Comparison of ENCODE assay signal across 17 cellular contexts in genomic region chr3:71703796-71704195, GRCh38. TPM values are rescaled to one million over a fixed set of nuclear protein-coding genes. Genes with fewer than 3 reads are reported as not detected.
DNase-seq lines count a peak whose midpoint lies in the region; ATAC-seq and TF ChIP-seq lines count a peak whose summit lies in the region.
"Had no signal": no experiment of that assay in that cellular context is flagged by ENCODE, and none has a peak within 500 bp of the region (broad histone marks: within the 10 kb centered on the region; RNA-seq: fewer than 3 reads in every experiment).

No MANE protein-coding gene starts in this region.

- no peak overlapping the region for H3K9ac ChIP-seq in NT2/D1 (ENCODE audit: insufficient read length, low read depth)
- H3K9ac ChIP-seq: BLaER1 had no signal

- peaks cover 59 to 81% (median 62%) of the 10 kb centered on the region in 4 donors for H3K4me1 Mint-ChIP-seq in CD4-positive, alpha-beta memory T cell
- peaks cover 73 to 84% of the 10 kb centered on the region in 2 donors for H3K4me1 Mint-ChIP-seq in immature natural killer cell

- no peaks in the 10 kb centered on the region for H3K79me2 ChIP-seq in PC-9 (ENCODE audit: low read depth)

- intact Hi-C loops in CD4-positive, alpha-beta memory T cell (cut with micrococcal nuclease) = loop anchor here (5.0 kb wide), 1 partner anchor 121 kb away; the partner anchor contains the start of gene FOXP1
- intact Hi-C loops in PC-9 (cut with micrococcal nuclease; ENCODE audit: unreplicated experiment) = no loop called here

- no peak for ATAC-seq in GM19035 (IDR thresholded peaks at IDR 0.05; ENCODE audit: unreplicated experiment)
- ATAC-seq: effector memory CD8-positive, alpha-beta T cell had no signal

- no peaks in the 10 kb centered on the region for H3F3A ChIP-seq in PC-9 (ENCODE audit: insufficient read depth, low read depth)

- peak overlapping the region; percentile 3 to 90 (median 85) for H3K27ac Mint-ChIP-seq in CD4-positive, alpha-beta memory T cell
- peak overlapping the region; percentile 84 to 94 (median 90) for H3K27ac Mint-ChIP-seq in immature natural killer cell

- H3K27ac ChIP-seq in CD4-positive, alpha-beta memory T cell (ENCODE audit: low read depth, low read length) = peak overlapping the region; percentile 41
- H3K27ac ChIP-seq in PC-9 = no peak overlapping the region
- H3K27ac ChIP-seq: BLaER1, HL-60 had no signal

- TF ChIP-seq CTCF in PC-9 (conservative IDR thresholded peaks at IDR 0.05) = no peak

- peaks cover 33 to 65% of the 10 kb centered on the region in 2 donors for H3K36me3 Mint-ChIP-seq in CD4-positive, alpha-beta memory T cell
- peaks cover 3 to 21% (median 10%) of the 10 kb centered on the region in 3 donors for H3K36me3 Mint-ChIP-seq in immature natural killer cell

- H3K9me3 ChIP-seq in CD4-positive, alpha-beta memory T cell (ENCODE audit: control insufficient read depth in 1 of 2, low read length in 2 of 2) = no peaks in the 10 kb centered on the region
- no peaks in the 10 kb centered on the region for H3K9me3 ChIP-seq in HAP-1
- no peaks in the 10 kb centered on the region for H3K9me3 ChIP-seq in NT2/D1 (ENCODE audit: insufficient read depth, low read length)
- H3K9me3 ChIP-seq in PC-9 (ENCODE audit: insufficient read depth, low read depth) = no peaks in the 10 kb centered on the region
- H3K9me3 ChIP-seq: BLaER1 had no signal

- no peaks in the 10 kb centered on the region for H3K9me2 ChIP-seq in PC-9 (ENCODE audit: insufficient read depth)

- H3K9me3 Mint-ChIP-seq in CD4-positive, alpha-beta memory T cell = no peaks in the 10 kb centered on the region
- H3K9me3 Mint-ChIP-seq in immature natural killer cell = no peaks in the 10 kb centered on the region
- H3K9me3 Mint-ChIP-seq: effector memory CD8-positive, alpha-beta T cell; stimulated activated naive CD8-positive, alpha-beta T cell treated with anti-CD3 and anti-CD28 coated beads, Interleukin-15, Interleukin-2, amounts not matched to agents 100 ng/mL and 50 ng/mL, for 24 hours had no signal

- peak overlapping the region in 3 of 8 donors; percentile 21 to 44 (median 22) for H3K4me3 Mint-ChIP-seq in CD4-positive, alpha-beta memory T cell
- peak overlapping the region in 2 of 5 donors; percentile 4 to 21 for H3K4me3 Mint-ChIP-seq in immature natural killer cell
- H3K4me3 Mint-ChIP-seq: effector memory CD8-positive, alpha-beta T cell; stimulated activated naive CD8-positive, alpha-beta T cell treated with anti-CD3 and anti-CD28 coated beads, Interleukin-15, Interleukin-2, amounts not matched to agents 100 ng/mL and 50 ng/mL, for 24 hours had no signal

- H3K4me3 ChIP-seq in CD4-positive, alpha-beta memory T cell (ENCODE audit: low read length in 2 of 2) = no peak overlapping the region
- H3K4me3 ChIP-seq in HAP-1 (no peak overlapping the region), NT2/D1 (ENCODE audit: insufficient read length, low read depth) (no peak overlapping the region), PC-9 (no peak overlapping the region)
- H3K4me3 ChIP-seq: BLaER1 had no signal

- peaks cover 22% of the 10 kb centered on the region for H3K36me3 ChIP-seq in CD4-positive, alpha-beta memory T cell (ENCODE audit: insufficient read depth, low read length)
- H3K36me3 ChIP-seq in HAP-1 (replicated peaks) = no peaks in the 10 kb centered on the region
- no peaks in the 10 kb centered on the region for H3K36me3 ChIP-seq in NT2/D1 (ENCODE audit: insufficient read depth, insufficient read length, low read length)
- no peaks in the 10 kb centered on the region for H3K36me3 ChIP-seq in PC-9 (ENCODE audit: low read depth)
- H3K36me3 ChIP-seq: BLaER1 had no signal

- in situ Hi-C loops in HAP-1 (cut with MboI; ENCODE audit: low sequenced_read_pairs) = loop anchor here (25.0 kb wide), 2 partner anchors 1134 to 1384 kb away; partner anchors contain the start of gene SHQ1

- CTCF ChIA-PET in CD4-positive, alpha-beta memory T cell (lab: Charles Lee; ENCODE audit: partially characterized antibody) = interaction anchor here (1.0 kb wide), 1 partner anchor 171 kb away, joined by 3 read pairs; no protein-coding TSS in a partner anchor
- CTCF ChIA-PET in PC-9 (lab: Charles Lee) = no interaction called here

- no peak overlapping the region for H3K4me2 ChIP-seq in PC-9
- H3K4me2 ChIP-seq: BLaER1 had no signal

- no peak for DNase-seq in CD4-positive, alpha-beta memory T cell
- DNase-seq in HAP-1 (ENCODE audit: low spot score in 2 of 2) = peak; percentile 45 to 81
- peak; percentile 74 for DNase-seq in NT2/D1 (ENCODE audit: low read depth, low spot score)
- no peak for DNase-seq in immature natural killer cell
- DNase-seq in GM19238 (ENCODE audit: insufficient read length, low spot score) = no peak
- DNase-seq in PC-9 = no peak
- no peak for DNase-seq in putamen (ENCODE audit: low spot score)
- DNase-seq: activated CD8-positive, alpha-beta memory T cell treated with anti-CD3 and anti-CD28 coated beads, Interleukin-2, amount 50 U/mL, for 4 hours; effector memory CD8-positive, alpha-beta T cell; Kasumi-1; NCI-H510A treated with DMSO at 0.1 percent for 48 hours; stimulated activated CD4-positive, alpha-beta T cell treated with anti-CD3 and anti-CD28 coated beads, Interleukin-4, amount 100 ng/mL, for 1 hour had no signal

- no TSS peak for BruUV-seq in PC-9 (replicated peaks; lab: Mats Ljungman, UMichigan)

- H3K27me3 ChIP-seq in CD4-positive, alpha-beta memory T cell (ENCODE audit: insufficient read depth, low read length) = no peaks in the 10 kb centered on the region
- H3K27me3 ChIP-seq in HAP-1 (ENCODE audit: low read depth) (no peaks in the 10 kb centered on the region), NT2/D1 (ENCODE audit: insufficient read depth, insufficient read length) (no peaks in the 10 kb centered on the region), PC-9 (ENCODE audit: insufficient read depth, low read depth) (0 out of 2 replicates have a peak, but pooled peaks cover 2% of the 10 kb centered on the region)
- H3K27me3 ChIP-seq: BLaER1 had no signal

- H4K20me1 ChIP-seq in PC-9 (ENCODE audit: insufficient read depth) = no peaks in the 10 kb centered on the region
- H4K20me1 ChIP-seq: BLaER1 had no signal

- H3K4me1 ChIP-seq in CD4-positive, alpha-beta memory T cell (ENCODE audit: insufficient read depth, low read length) = peaks cover 70% of the 10 kb centered on the region
- H3K4me1 ChIP-seq in HAP-1 (peaks cover 12% of the 10 kb centered on the region), NT2/D1 (ENCODE audit: insufficient read depth, insufficient read length) (peaks cover 3% of the 10 kb centered on the region), PC-9 (replicated peaks; ENCODE audit: insufficient read depth) (no peaks in the 10 kb centered on the region)
- H3K4me1 ChIP-seq: BLaER1 had no signal

- POLR2A ChIA-PET in CD4-positive, alpha-beta memory T cell (lab: Charles Lee; ENCODE audit: partially characterized antibody) = interaction anchor here (0.6 to 4.8 kb wide), 5 partner anchors 10 to 26 kb away, joined by 3 to 27 read pairs (median 3); partner anchors contain the start of gene EIF4E3
- POLR2A ChIA-PET in PC-9 (lab: Charles Lee; ENCODE audit: unreplicated experiment) = no interaction called here

- no peaks in the 10 kb centered on the region for H3K27me3 Mint-ChIP-seq in CD4-positive, alpha-beta memory T cell
- peaks cover 0 to 3% (median 0%) of the 10 kb centered on the region in 3 donors for H3K27me3 Mint-ChIP-seq in immature natural killer cell (ENCODE audit: low read depth in 3 of 3)
- H3K27me3 Mint-ChIP-seq: effector memory CD8-positive, alpha-beta T cell; stimulated activated naive CD8-positive, alpha-beta T cell treated with anti-CD3 and anti-CD28 coated beads, Interleukin-15, Interleukin-2, amounts not matched to agents 100 ng/mL and 50 ng/mL, for 24 hours had no signal

- H2AFZ ChIP-seq in PC-9 = no peak overlapping the region

RNA-seq across cellular contexts. Expression of gene EIF4E3, which starts 21.4 kb away (rescaled TPM):
- 10 to 100 TPM; 51.5 to 58.7 TPM for total RNA-seq in CD4-positive, alpha-beta memory T cell
- 10 to 100 TPM; 40.7 to 55.1 TPM for polyA plus RNA-seq in CD4-positive, alpha-beta memory T cell
- polyA plus RNA-seq in immature natural killer cell = 10 to 100 TPM; 20.0 to 44.3 (median 36.1) TPM
- not detected in 2 replicates for total RNA-seq in PC-9 (2021)

RNA-seq across cellular contexts. Expression of gene GPR27, which starts 49.9 kb away (rescaled TPM):
- total RNA-seq in CD4-positive, alpha-beta memory T cell = under 1 TPM; 0.17 to 0.38 TPM
- 1 to 10 TPM in 1 of 2 donors, under 1 TPM in 1; 0.79 to 1.4 TPM for polyA plus RNA-seq in CD4-positive, alpha-beta memory T cell
- polyA plus RNA-seq in immature natural killer cell = 1 to 10 TPM in 1 of 3 donors, under 1 TPM in 1, not detected in 1; 0.22 to 1.3 TPM
- not detected in 2 replicates for total RNA-seq in PC-9 (2021)
- total RNA-seq: RPMI7951 had no signal

Comparison
In these comparisons a context has a peak if more than half of its experiments do, and no peak if none do; other contexts are left out.
1. DNase-seq: peak in HAP-1 (2 of 2) and NT2/D1 (single experiment); none in CD4-positive, alpha-beta memory T cell (0 of 5), immature natural killer cell (0 of 3), GM19238 (single experiment), PC-9 (0 of 2) and putamen (single experiment).
2. RNA of gene EIF4E3, which starts 21.4 kb away (total RNA-seq): 51.5 to 58.7 TPM in CD4-positive, alpha-beta memory T cell; not detected in PC-9; every median in the first group is over 10 times any median in the second.